In genomic region chr9:121298016-121298538, GRCh38 we compare ENCODE assay signal across 12 cellular contexts. TPM values are rescaled to one million over a fixed set of nuclear protein-coding genes. Genes with fewer than 3 reads are reported as not detected.
DNase-seq lines count a peak whose midpoint lies in the region; ATAC-seq lines count a peak whose summit lies in the region.
"Had no signal": no experiment of that assay in that cellular context is flagged by ENCODE, and none has a peak within 500 bp of the region (broad histone marks: within the 10 kb centered on the region; RNA-seq: fewer than 3 reads in every experiment).

No MANE protein-coding gene starts in this region.

- H3K4me3 Mint-ChIP-seq in IgD-negative memory B cell = peak overlapping the region; percentile 9 to 83 (median 36)

- H3K27me3 ChIP-seq in mucosa of rectum (ENCODE audit: control insufficient read depth in 2 of 2, insufficient read depth in 2 of 2, low read length in 2 of 2) = no peaks in the 10 kb centered on the region

- H3K9ac ChIP-seq in mucosa of rectum (ENCODE audit: low read depth in 1 of 2, low read length in 2 of 2) = peak overlapping the region in 1 of 2 donors; percentile 24
- H3K9ac ChIP-seq: SK-N-SH had no signal

- peaks cover 3% of the 10 kb centered on the region for H3K27me3 Mint-ChIP-seq in IgD-negative memory B cell

- H3K9me3 ChIP-seq in mucosa of rectum (ENCODE audit: control insufficient read depth in 2 of 2, low read length in 2 of 2) = no peaks in the 10 kb centered on the region
- H3K9me3 ChIP-seq: SK-N-SH had no signal

- peaks cover 19 to 31% (median 24%) of the 10 kb centered on the region in 3 donors for H3K4me1 Mint-ChIP-seq in IgD-negative memory B cell

- H3K9me3 Mint-ChIP-seq in IgD-negative memory B cell = no peaks in the 10 kb centered on the region

- no peak for ATAC-seq in GM18498 (IDR thresholded peaks at IDR 0.05; ENCODE audit: unreplicated experiment)

- H3K27ac ChIP-seq in mucosa of rectum (ENCODE audit: low read depth in 2 of 2, low read length in 2 of 2) (peak overlapping the region; percentile 86 to 88), substantia nigra (ENCODE audit: low read depth, low read length, poor library complexity, severe bottlenecking) (peak overlapping the region; percentile 95)

- H3K36me3 Mint-ChIP-seq in IgD-negative memory B cell = no peaks in the 10 kb centered on the region

- peaks cover 37 to 61% of the 10 kb centered on the region in 2 donors for H3K4me1 ChIP-seq in mucosa of rectum (ENCODE audit: control insufficient read depth in 2 of 2, insufficient read depth in 2 of 2, low read length in 2 of 2)

- peaks cover 12 to 23% of the 10 kb centered on the region in 2 donors for H3K36me3 ChIP-seq in mucosa of rectum (ENCODE audit: control insufficient read depth in 2 of 2, insufficient read depth in 2 of 2, low read length in 2 of 2)

- no peak overlapping the region for H3K4me3 ChIP-seq in mucosa of rectum (ENCODE audit: low read length in 2 of 2)

- peak overlapping the region; percentile 50 to 91 (median 91) for H3K27ac Mint-ChIP-seq in IgD-negative memory B cell

- peak; percentile 60 for DNase-seq in ecto neural progenitor cell (ENCODE audit: low spot score)
- peak in 1 of 49 donors; percentile 21 for DNase-seq in substantia nigra (lab: John Stamatoyannopoulos, UW)
- DNase-seq in AG08396 (ENCODE audit: low spot score) = no peak
- DNase-seq in OCI-M1 (lab: John Stamatoyannopoulos, UW) = no peak
- DNase-seq in cerebellar nuclear complex (lab: John Stamatoyannopoulos, UW) = no peak
- DNase-seq: activated naive CD4-positive, alpha-beta T cell treated with Interleukin-2 at 50 U/mL for 16 hours; NCI-H1436 treated with DMSO at 0.1 percent for 48 hours; NCI-H82; SK-N-SH had no signal

RNA-seq across cellular contexts. Expression of gene GSN, which starts 30.1 kb away (rescaled TPM):
- 69.4 TPM for polyA plus RNA-seq in IgD-negative memory B cell
